Comparison of ENCODE assay signal across 8 cellular contexts in the genomic region with DNA sequence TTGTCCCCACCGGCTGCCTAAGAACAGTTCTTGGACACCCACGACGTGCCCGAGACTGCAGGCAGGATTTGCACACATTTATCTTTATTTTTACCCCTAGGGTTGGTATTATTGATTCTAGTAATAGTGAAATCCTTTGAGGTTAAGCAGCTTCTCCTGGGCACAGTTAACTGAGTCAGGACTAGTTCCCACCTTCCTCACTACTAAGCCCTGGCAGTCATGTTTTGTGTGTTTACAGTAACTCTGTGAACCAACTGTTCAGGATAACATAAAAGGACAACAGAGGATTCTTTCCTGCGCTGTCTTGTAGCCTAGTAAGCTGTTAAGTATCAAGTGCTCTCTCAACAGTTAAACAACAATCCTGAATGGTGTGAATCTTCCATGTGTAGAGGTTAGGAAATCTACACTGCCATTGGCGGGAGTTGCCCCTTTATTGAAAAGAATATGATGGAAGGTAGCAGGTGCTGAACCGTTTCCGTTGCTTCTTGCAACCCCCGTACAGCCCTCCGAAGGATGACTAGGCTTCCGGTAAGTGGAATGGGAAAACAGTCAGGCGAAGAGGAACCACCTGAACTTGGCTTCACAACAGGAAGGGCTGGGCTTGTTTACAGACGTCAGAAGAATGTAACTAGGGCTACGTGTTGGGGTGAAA. TPM values are rescaled to one million over a fixed set of nuclear protein-coding genes. Genes with fewer than 3 reads are reported as not detected.
DNase-seq lines count a peak whose midpoint lies in the region; ATAC-seq, FAIRE-seq and TF ChIP-seq lines count a peak whose summit lies in the region.

No MANE protein-coding gene starts in this region.

- DNase-seq in SJCRH30 = peak; percentile 92 to 98
- DNase-seq in bronchial epithelial cell (ENCODE audit: low read depth) = peak; percentile 91
- DNase-seq in iris pigment epithelial cell (ENCODE audit: low read depth) = peak; percentile 23
- DNase-seq in smooth muscle cell (lab: John Stamatoyannopoulos, UW; ENCODE audit: unreplicated experiment) = no peak
- no peak for DNase-seq in hippocampal formation (lab: John Stamatoyannopoulos, UW)

- no peak for TF ChIP-seq CTCF in bronchial epithelial cell (IDR thresholded peaks at IDR 0.05; ENCODE audit: insufficient read depth, low read length, severe bottlenecking)
- no peak for TF ChIP-seq CTCF in smooth muscle cell (IDR thresholded peaks at IDR 0.05; ENCODE audit: borderline replicate concordance, insufficient read depth, poor library complexity, severe bottlenecking)

- 51% methylated on average over 14 of the region's 14 CpGs for WGBS in smooth muscle cell (ENCODE audit: low lambda C conversion rate)

- peaks cover 3% of the 10 kb centered on the region for H3F3A ChIP-seq in smooth muscle cell (ENCODE audit: low read depth)

- H3K4me1 ChIP-seq in SJCRH30 (peaks cover 7% of the 10 kb centered on the region; the same call in 1 of the 2 replicates), smooth muscle cell (ENCODE audit: low read depth) (peaks cover 21% of the 10 kb centered on the region)

- peak overlapping the region; percentile 96 for H3K27ac ChIP-seq in SJCRH30
- peak overlapping the region; percentile 86 for H3K27ac ChIP-seq in smooth muscle cell (ENCODE audit: low read depth)

- H3K79me2 ChIP-seq in smooth muscle cell (ENCODE audit: low read depth) = peaks cover 26% of the 10 kb centered on the region

- H3K4me3 ChIP-seq in GM08714 (ENCODE audit: low read length) (peak overlapping the region; percentile 78), SJCRH30 (peak overlapping the region; percentile 98), bronchial epithelial cell (ENCODE audit: low read depth, low read length) (peak overlapping the region; percentile 70), smooth muscle cell (peak overlapping the region; percentile 97)

- peak overlapping the region; percentile 58 for H2AFZ ChIP-seq in smooth muscle cell (ENCODE audit: low read depth)

- no peaks in the 10 kb centered on the region for H3K27me3 ChIP-seq in SJCRH30
- H3K27me3 ChIP-seq in bronchial epithelial cell (ENCODE audit: control insufficient read depth, insufficient read depth, low read length) = no peaks in the 10 kb centered on the region
- no peaks in the 10 kb centered on the region for H3K27me3 ChIP-seq in smooth muscle cell (ENCODE audit: low read depth)

- peak overlapping the region; percentile 87 for H3K9ac ChIP-seq in smooth muscle cell (ENCODE audit: low read depth)

- H4K20me1 ChIP-seq in smooth muscle cell (ENCODE audit: low read depth) = peaks cover 9% of the 10 kb centered on the region

- H3K36me3 ChIP-seq in SJCRH30 = no peaks in the 10 kb centered on the region; the same call in 1 of the 2 replicates
- H3K36me3 ChIP-seq in bronchial epithelial cell (ENCODE audit: control insufficient read depth, insufficient read depth, low read length) = peaks cover 3% of the 10 kb centered on the region
- H3K36me3 ChIP-seq in smooth muscle cell (ENCODE audit: low read depth) = no peaks in the 10 kb centered on the region

- peak; percentile 64 for FAIRE-seq in bronchial epithelial cell (lab: Jason Lieb, UNC)

- peak overlapping the region; percentile 95 for H3K4me2 ChIP-seq in smooth muscle cell

- peak; percentile 0 for ATAC-seq in HG03097 (IDR thresholded peaks at IDR 0.05; ENCODE audit: low FRiP score, unreplicated experiment)
- no peak for ATAC-seq in HG02588 (IDR thresholded peaks at IDR 0.05; ENCODE audit: unreplicated experiment)

- H3K9me3 ChIP-seq in SJCRH30 (replicated peaks) = no peaks in the 10 kb centered on the region
- no peaks in the 10 kb centered on the region for H3K9me3 ChIP-seq in smooth muscle cell (replicated peaks; ENCODE audit: low read depth)

RNA-seq across cellular contexts. Expression of a gene that starts 1.0 kb away (rescaled TPM):
- 123 and 137 TPM in 2 replicates for total RNA-seq in SJCRH30 (2014; rRNA removed; shearing (Covaris generic))
- 62.5 and 71.3 TPM in 2 replicates for total RNA-seq in bronchial epithelial cell
- 68.4 and 69.4 TPM in 2 replicates for total RNA-seq in smooth muscle cell
- 53.2 and 72.0 TPM in 2 replicates for polyA plus RNA-seq in smooth muscle cell

RNA-seq across cellular contexts. Expression of a gene that starts 33.3 kb away (rescaled TPM):
- 183 and 196 TPM in 2 replicates for total RNA-seq in SJCRH30 (2014; rRNA removed; shearing (Covaris generic))
- 115 and 125 TPM in 2 replicates for total RNA-seq in bronchial epithelial cell
- total RNA-seq in smooth muscle cell = 90.2 and 94.1 TPM in 2 replicates
- 39.4 and 56.8 TPM in 2 replicates for polyA plus RNA-seq in smooth muscle cell

Comparison
In these comparisons a context has a peak if more than half of its experiments do, and no peak if none do; other contexts are left out.
1. DNase-seq: peak in SJCRH30 (2 of 2), bronchial epithelial cell (single experiment) and iris pigment epithelial cell (single experiment); none in smooth muscle cell (single experiment) and hippocampal formation (0 of 2).
2. Peak in every context shown above with its lines, with median percentiles within 50 percentile points of each other: H3K4me3 ChIP-seq.